Comparison of ENCODE assay signal across 24 cellular contexts in genomic region chr14:31194661-31195060, GRCh38. TPM values are rescaled to one million over a fixed set of nuclear protein-coding genes. Genes with fewer than 3 reads are reported as not detected.
DNase-seq lines count a peak whose midpoint lies in the region; ATAC-seq, FAIRE-seq and TF ChIP-seq lines count a peak whose summit lies in the region.
"Had no signal": no experiment of that assay in that cellular context is flagged by ENCODE, and none has a peak within 500 bp of the region (broad histone marks: within the 10 kb centered on the region; RNA-seq: fewer than 3 reads in every experiment).

No MANE protein-coding gene starts in this region.

- no peaks in the 10 kb centered on the region for H3K27me3 ChIP-seq in ACC112 (ENCODE audit: insufficient read depth, low read length)
- no peaks in the 10 kb centered on the region for H3K27me3 ChIP-seq in KMS-11 (ENCODE audit: insufficient read depth, low read depth)
- no peaks in the 10 kb centered on the region for H3K27me3 ChIP-seq in brain microvascular endothelial cell (replicated peaks)
- H3K27me3 ChIP-seq in upper lobe of right lung, result no peaks in the 10 kb centered on the region

- peaks cover 85% of the 10 kb centered on the region for H3K79me2 ChIP-seq in ACC112 (ENCODE audit: control insufficient read depth, insufficient read depth, low read length, unreplicated experiment)
- H3K79me2 ChIP-seq in KMS-11 (ENCODE audit: insufficient read depth, low read depth), result peaks cover 34% of the 10 kb centered on the region; the same call in 1 of the 2 replicates

- H2AFZ ChIP-seq in ACC112 (ENCODE audit: low read length, unreplicated experiment) (no peak overlapping the region), KMS-11 (ENCODE audit: low read depth) (no peak overlapping the region)

- peak; percentile 82 for FAIRE-seq in islet of Langerhans (lab: Jason Lieb, UNC)
- FAIRE-seq: D721Med, GM18507 had no signal

- peak overlapping the region; percentile 53; the same call in 1 of the 2 replicates for H3K4me2 ChIP-seq in KMS-11

- ATAC-seq in upper lobe of right lung (no peak), GM18502 (IDR thresholded peaks at IDR 0.05; ENCODE audit: poor library complexity, unreplicated experiment) (no peak)
- ATAC-seq: effector memory CD8-positive, alpha-beta T cell; esophagus mucosa; right cardiac atrium had no signal

- intact Hi-C loops in upper lobe of right lung (cut with DNase I), result no loop called here

- TF ChIP-seq CTCF in KMS-11 (conservative IDR thresholded peaks at IDR 0.05; ENCODE audit: low read depth, low read length), result no peak
- TF ChIP-seq CTCF in brain microvascular endothelial cell (IDR thresholded peaks at IDR 0.05; ENCODE audit: low read depth, low read length, missing control alignments), result no peak
- TF ChIP-seq CTCF in upper lobe of right lung (IDR thresholded peaks at IDR 0.05), result no peak

- H3K36me3 ChIP-seq in ACC112 (ENCODE audit: insufficient read depth, low read length) (peaks cover 10% of the 10 kb centered on the region), KMS-11 (ENCODE audit: insufficient read depth) (no peaks in the 10 kb centered on the region), brain microvascular endothelial cell (replicated peaks) (peaks cover 4% of the 10 kb centered on the region), upper lobe of right lung (peaks cover 35% of the 10 kb centered on the region)

- H3K27ac ChIP-seq in ACC112 (ENCODE audit: low read depth, low read length) (peak overlapping the region; percentile 76), KMS-11 (no peak overlapping the region), brain microvascular endothelial cell (peak overlapping the region; percentile 86), upper lobe of right lung (no peak overlapping the region)
- H3K27ac ChIP-seq: WERI-Rb-1 had no signal

- in situ Hi-C loops in brain microvascular endothelial cell (cut with HindIII; ENCODE audit: low pct_ligation_motif_present, low sequenced_read_pairs), result no loop called here

- no peak for DNase-seq in brain microvascular endothelial cell
- no peak for DNase-seq in upper lobe of right lung
- no peak for DNase-seq in activated CD4-positive, alpha-beta T cell treated with anti-CD3 and anti-CD28 coated beads for 1 hour
- no peak for DNase-seq in activated T-cell treated with anti-CD3 and anti-CD28 coated beads, Interleukin-2, amount 50 U/mL, for 48 hours
- DNase-seq: activated CD4-positive, alpha-beta T cell treated with anti-CD3 and anti-CD28 coated beads, Interleukin-2, amount 50 U/mL, for 48 hours; activated gamma-delta T cell; cerebellar nuclear complex; effector memory CD8-positive, alpha-beta T cell; glutamatergic neuron; KG1; naive B cell; NCI-H2171; NCI-H524 treated with DMSO at 0.1 percent for 48 hours; right cardiac atrium; stimulated activated CD4-positive, alpha-beta T cell treated with anti-CD3 and anti-CD28 coated beads, Interleukin-15, amount 100 ng/mL, for 24 hours; WERI-Rb-1 had no signal

- peaks cover 44% of the 10 kb centered on the region for H3K4me1 ChIP-seq in ACC112 (ENCODE audit: control insufficient read depth, insufficient read depth, low read length, unreplicated experiment)
- H3K4me1 ChIP-seq in KMS-11 (ENCODE audit: low read depth, poor library complexity, severe bottlenecking), result peaks cover 26% of the 10 kb centered on the region
- peaks cover 19% of the 10 kb centered on the region for H3K4me1 ChIP-seq in upper lobe of right lung

- no peaks in the 10 kb centered on the region for H4K20me1 ChIP-seq in KMS-11 (ENCODE audit: insufficient read depth)

- H3K4me3 ChIP-seq in ACC112 (ENCODE audit: low read depth, low read length) (peak overlapping the region; percentile 3; the same call in 1 of the 2 replicates), KMS-11 (IDR thresholded peaks at IDR 0.05; ENCODE audit: insufficient read depth, low read depth, low read length) (no peak overlapping the region), brain microvascular endothelial cell (ENCODE audit: low read depth, low read length) (no peak overlapping the region), upper lobe of right lung (no peak overlapping the region)
- H3K4me3 ChIP-seq: HAP-1 had no signal

- no peak overlapping the region for H3K9ac ChIP-seq in KMS-11

- H3K9me3 ChIP-seq in upper lobe of right lung, result no peaks in the 10 kb centered on the region
- H3K9me3 ChIP-seq: HAP-1 had no signal

RNA-seq across cellular contexts. Expression of gene HECTD1, which starts 12.9 kb away (rescaled TPM):
- 161 TPM for total RNA-seq in upper lobe of right lung

Comparison
In these comparisons a context has a peak if more than half of its experiments do, and no peak if none do; other contexts are left out.
1. H3K27ac ChIP-seq: peak in ACC112 (single experiment) and brain microvascular endothelial cell (single experiment); none in KMS-11 (single experiment) and upper lobe of right lung (single experiment).